Comparison of ENCODE assay signal across 8 cellular contexts in genomic region chr19:1270854-1271527, GRCh38. TPM values are rescaled to one million over a fixed set of nuclear protein-coding genes. Genes with fewer than 3 reads are reported as not detected.
DNase-seq lines count a peak whose midpoint lies in the region; ATAC-seq and TF ChIP-seq lines count a peak whose summit lies in the region.

No MANE protein-coding gene starts in this region.

- DNase-seq in GM06990 (ENCODE audit: extremely low read depth, insufficient read length): no peak
- no peak for DNase-seq in epithelial cell of proximal tubule (ENCODE audit: low read depth)
- DNase-seq in psoas muscle: no peak
- DNase-seq in COR-L47 (lab: John Stamatoyannopoulos, UW): no peak
- DNase-seq in HK-2 (ENCODE audit: unreplicated experiment): no peak
- DNase-seq in ecto neural progenitor cell (ENCODE audit: low spot score): no peak

- peak overlapping the region; percentile 98 for H3K4me3 ChIP-seq in GM06990 (replicated peaks; ENCODE audit: low read depth, low read length)
- peak overlapping the region; percentile 64 for H3K4me3 ChIP-seq in epithelial cell of proximal tubule (ENCODE audit: low read depth, low read length)
- peak overlapping the region; percentile 87 for H3K4me3 ChIP-seq in psoas muscle

- H3K36me3 ChIP-seq in GM06990 (ENCODE audit: control insufficient read depth, insufficient read depth, low read length) (peaks cover 36% of the 10 kb centered on the region), psoas muscle (ENCODE audit: insufficient read depth in 1 of 2, low read depth in 1 of 2) (peaks cover 8 to 51% of the 10 kb centered on the region in 2 donors)

- H3K4me1 ChIP-seq in psoas muscle: peaks cover 75% of the 10 kb centered on the region

- no peaks in the 10 kb centered on the region for H3K9me3 ChIP-seq in psoas muscle

- TF ChIP-seq CTCF in GM06990 (IDR thresholded peaks at IDR 0.05; ENCODE audit: insufficient read depth, low read length, poor library complexity, severe bottlenecking) (no peak), epithelial cell of proximal tubule (conservative IDR thresholded peaks at IDR 0.05; ENCODE audit: low read depth, low read length) (no peak), psoas muscle (IDR thresholded peaks at IDR 0.05) (no peak)

- peak overlapping the region; percentile 99 for H3K27ac ChIP-seq in psoas muscle

- ATAC-seq in psoas muscle (no peak), HG03045 (IDR thresholded peaks at IDR 0.05; ENCODE audit: unreplicated experiment) (no peak)

- 42 to 67% (median 46%) methylated on average over 25 to 26 of the region's 26 CpGs for whole genome bisulfite sequencing in psoas muscle, 3 donors

- H3K27me3 ChIP-seq in GM06990 (replicated peaks; ENCODE audit: control insufficient read depth, insufficient read depth, low read length) (no peaks in the 10 kb centered on the region; the same call in 1 of the 2 replicates), psoas muscle (ENCODE audit: insufficient read depth in 3 of 3, low read length in 2 of 3) (no peaks in the 10 kb centered on the region)

- intact Hi-C loops in psoas muscle (cut with DNase I): loop anchor here in 1 of 2 donors (10.0 kb wide), 1 partner anchor 144 kb away; no protein-coding TSS in a partner anchor

TF ChIP-seq in PFSK-1, 5 proteins besides CTCF, POLR2A, EP300 and RAD21:
- TF ChIP-seq POLR2AphosphoS5 (IDR thresholded peaks at IDR 0.05; ENCODE audit: low read depth, low read length) (peak; percentile 12; the same call in 1 of the 2 replicates), REST (IDR thresholded peaks at IDR 0.05; ENCODE audit: insufficient read depth in 1 of 2, low read depth in 2 of 2, low read length in 2 of 2) (no peak), FOXP2 (optimal IDR thresholded peaks at IDR 0.05; ENCODE audit: borderline replicate concordance, extremely low read depth, extremely low read length, insufficient read depth) (no peak)

RNA-seq across cellular contexts. Expression of gene CIRBP, which starts 1.9 kb away (rescaled TPM):
- polyA plus RNA-seq in PFSK-1 (2012; ENCODE audit: insufficient read length, low read depth): 430 TPM
- total RNA-seq in epithelial cell of proximal tubule: 165 and 317 TPM in 2 replicates
- total RNA-seq in psoas muscle: 100 to 1,000 TPM; 137 to 591 (median 245) TPM
- 100 to 1,000 TPM; 249 to 321 (median 317) TPM for polyA plus RNA-seq in psoas muscle

RNA-seq across cellular contexts. Expression of gene FAM174C, which starts 4.3 kb away (rescaled TPM):
- polyA plus RNA-seq in PFSK-1 (2012; ENCODE audit: insufficient read length, low read depth): 141 TPM
- total RNA-seq in epithelial cell of proximal tubule (123 and 124 TPM in 2 replicates), psoas muscle (10 to 100 TPM in 3 of 4 donors, 1 to 10 TPM in 1; 9.0 to 18.1 (median 14.0) TPM)
- 10 to 100 TPM; 21.8 to 88.8 (median 47.6) TPM for polyA plus RNA-seq in psoas muscle

RNA-seq across cellular contexts. Expression of gene EFNA2, which starts 14.7 kb away (rescaled TPM):
- polyA plus RNA-seq in PFSK-1 (2012; ENCODE audit: insufficient read length, low read depth): 13.1 TPM
- 0.23 and 0.36 TPM in 2 replicates for total RNA-seq in epithelial cell of proximal tubule
- not detected for total RNA-seq in psoas muscle
- not detected for polyA plus RNA-seq in psoas muscle

RNA-seq across cellular contexts. Expression of gene MIDN, which starts 22.6 kb away (rescaled TPM):
- polyA plus RNA-seq in PFSK-1 (2012; ENCODE audit: insufficient read length, low read depth): 102 TPM
- total RNA-seq in epithelial cell of proximal tubule (44.1 and 66.3 TPM in 2 replicates), psoas muscle (100 to 1,000 TPM in 3 of 4 donors, 10 to 100 TPM in 1; 84.7 to 331 (median 217) TPM)
- 100 to 1,000 TPM in 1 of 3 donors, 10 to 100 TPM in 2; 29.2 to 147 (median 36.4) TPM for polyA plus RNA-seq in psoas muscle

RNA-seq across cellular contexts. Expression of gene ATP5F1D, which starts 29.4 kb away (rescaled TPM):
- polyA plus RNA-seq in PFSK-1 (2012; ENCODE audit: insufficient read length, low read depth): 582 TPM
- total RNA-seq in epithelial cell of proximal tubule (110 and 114 TPM in 2 replicates), psoas muscle (100 to 1,000 TPM; 362 to 759 (median 472) TPM)
- polyA plus RNA-seq in psoas muscle: 100 to 1,000 TPM; 310 to 858 (median 690) TPM
